ENCODE assay signal across 14 cellular contexts in genomic region chr20:18738055-18738454, GRCh38.
A peak's percentile ranks its signal among the peaks of the same experiment; 100 is the strongest.
DNase-seq lines count a peak whose midpoint lies in the region; ATAC-seq and TF ChIP-seq lines count a peak whose summit lies in the region.
"Had no signal": no experiment of that assay in that cellular context is flagged by ENCODE, and none has a peak within 500 bp of the region (broad histone marks: within the 10 kb centered on the region; RNA-seq: fewer than 3 reads in every experiment).

No MANE protein-coding gene starts in this region.

- no peaks in the 10 kb centered on the region for H3K36me3 ChIP-seq in mesendoderm (ENCODE audit: control insufficient read depth, insufficient read depth, low read length)
- H3K36me3 ChIP-seq in MG63 = no peaks in the 10 kb centered on the region
- H3K36me3 ChIP-seq: BLaER1 treated with 17β-estradiol and CSF1 and Interleukin-3, amounts not matched to agents 10 nM and 100 nM had no signal

- no peak overlapping the region for H2AK5ac ChIP-seq in mesendoderm (ENCODE audit: low read length)

- ATAC-seq in foreskin keratinocyte = peak; percentile 38
- no peak for ATAC-seq in activated CD4-positive, CD25-positive, alpha-beta regulatory T cell treated with anti-CD3 and anti-CD28 coated beads, Interleukin-2, amount 50 U/mL, for 24 hours
- no peak for ATAC-seq in GM19351 (IDR thresholded peaks at IDR 0.05; ENCODE audit: unreplicated experiment)

- no peak overlapping the region for H3K27ac ChIP-seq in foreskin keratinocyte
- H3K27ac ChIP-seq in mesendoderm (ENCODE audit: low read depth, low read length) = no peak overlapping the region
- H3K27ac ChIP-seq: BLaER1 treated with 17β-estradiol and CSF1 and Interleukin-3, amounts not matched to agents 10 nM and 100 nM had no signal

- no peak overlapping the region for H4K8ac ChIP-seq in mesendoderm (ENCODE audit: low read depth, low read length)

- DNase-seq in AG08395 (ENCODE audit: low spot score) = peak; percentile 24
- DNase-seq in GM03348 (ENCODE audit: low spot score) = peak; percentile 33
- DNase-seq in RPMI7951 (ENCODE audit: low read depth) = peak; percentile 42
- peak; percentile 5 to 17 for DNase-seq in foreskin keratinocyte
- DNase-seq in mesendoderm = no peak
- DNase-seq in MG63 = no peak
- DNase-seq: kidney, NCI-H2107, nephron progenitor cell, T1000, trophoblast cell had no signal

- no peak overlapping the region for H2BK15ac ChIP-seq in mesendoderm (replicated peaks; ENCODE audit: low read depth)

- H3K23ac ChIP-seq in mesendoderm (ENCODE audit: low read length) = no peak overlapping the region

- WGBS in mesendoderm (ENCODE audit: extremely low coverage, insufficient coverage, low lambda C conversion rate) = no CpG with 5 or more reads among the region's 5 CpGs

- TF ChIP-seq CTCF in foreskin keratinocyte (conservative IDR thresholded peaks at IDR 0.05) = no peak

- H3K27me3 ChIP-seq in foreskin keratinocyte (no peaks in the 10 kb centered on the region), mesendoderm (ENCODE audit: insufficient read depth, low read length, poor library complexity) (no peaks in the 10 kb centered on the region), MG63 (no peaks in the 10 kb centered on the region)
- H3K27me3 ChIP-seq: BLaER1 treated with 17β-estradiol and CSF1 and Interleukin-3, amounts not matched to agents 10 nM and 100 nM had no signal

- no peak overlapping the region for H3K9ac ChIP-seq in mesendoderm (ENCODE audit: low read length)
- H3K9ac ChIP-seq: BLaER1 treated with 17β-estradiol and CSF1 and Interleukin-3, amounts not matched to agents 10 nM and 100 nM had no signal

- H4K5ac ChIP-seq in mesendoderm (ENCODE audit: low read length) = no peak overlapping the region

- H3K56ac ChIP-seq in mesendoderm (ENCODE audit: low read length) = no peak overlapping the region

- no peak overlapping the region for H3K4me3 ChIP-seq in mesendoderm (ENCODE audit: low read length)
- H3K4me3 ChIP-seq in MG63 = no peak overlapping the region
- H3K4me3 ChIP-seq: BLaER1 treated with 17β-estradiol and CSF1 and Interleukin-3, amounts not matched to agents 10 nM and 100 nM had no signal

- no peaks in the 10 kb centered on the region for H3K79me2 ChIP-seq in mesendoderm (ENCODE audit: control insufficient read depth, insufficient read depth, low read length)

- no peaks in the 10 kb centered on the region for H3K9me3 ChIP-seq in MG63
- H3K9me3 ChIP-seq: BLaER1 treated with 17β-estradiol and CSF1 and Interleukin-3, amounts not matched to agents 10 nM and 100 nM had no signal

- H2BK5ac ChIP-seq in mesendoderm (ENCODE audit: low read length) = no peak overlapping the region

- no peaks in the 10 kb centered on the region for H3K4me1 ChIP-seq in foreskin keratinocyte
- H3K4me1 ChIP-seq in mesendoderm (ENCODE audit: control insufficient read depth, low read depth, low read length) = no peaks in the 10 kb centered on the region
- H3K4me1 ChIP-seq: BLaER1 treated with 17β-estradiol and CSF1 and Interleukin-3, amounts not matched to agents 10 nM and 100 nM had no signal

- H3K4me2 ChIP-seq in mesendoderm (ENCODE audit: low read length) = no peak overlapping the region
- H3K4me2 ChIP-seq: BLaER1 treated with 17β-estradiol and CSF1 and Interleukin-3, amounts not matched to agents 10 nM and 100 nM had no signal

- H3K18ac ChIP-seq in mesendoderm (ENCODE audit: low read length) = no peak overlapping the region

- no peak overlapping the region for H3K4ac ChIP-seq in mesendoderm (ENCODE audit: low read depth, low read length)

- H3K79me1 ChIP-seq in mesendoderm (ENCODE audit: low read length) = no peaks in the 10 kb centered on the region

- H2BK120ac ChIP-seq in mesendoderm (ENCODE audit: low read depth, low read length) = no peak overlapping the region

Comparison
In these comparisons a context has a peak if more than half of its experiments do, and no peak if none do; other contexts are left out.
1. DNase-seq: peak in AG08395 (single experiment), GM03348 (single experiment), RPMI7951 (single experiment) and foreskin keratinocyte (2 of 2); none in mesendoderm (single experiment) and MG63 (single experiment).